In the genomic region with DNA sequence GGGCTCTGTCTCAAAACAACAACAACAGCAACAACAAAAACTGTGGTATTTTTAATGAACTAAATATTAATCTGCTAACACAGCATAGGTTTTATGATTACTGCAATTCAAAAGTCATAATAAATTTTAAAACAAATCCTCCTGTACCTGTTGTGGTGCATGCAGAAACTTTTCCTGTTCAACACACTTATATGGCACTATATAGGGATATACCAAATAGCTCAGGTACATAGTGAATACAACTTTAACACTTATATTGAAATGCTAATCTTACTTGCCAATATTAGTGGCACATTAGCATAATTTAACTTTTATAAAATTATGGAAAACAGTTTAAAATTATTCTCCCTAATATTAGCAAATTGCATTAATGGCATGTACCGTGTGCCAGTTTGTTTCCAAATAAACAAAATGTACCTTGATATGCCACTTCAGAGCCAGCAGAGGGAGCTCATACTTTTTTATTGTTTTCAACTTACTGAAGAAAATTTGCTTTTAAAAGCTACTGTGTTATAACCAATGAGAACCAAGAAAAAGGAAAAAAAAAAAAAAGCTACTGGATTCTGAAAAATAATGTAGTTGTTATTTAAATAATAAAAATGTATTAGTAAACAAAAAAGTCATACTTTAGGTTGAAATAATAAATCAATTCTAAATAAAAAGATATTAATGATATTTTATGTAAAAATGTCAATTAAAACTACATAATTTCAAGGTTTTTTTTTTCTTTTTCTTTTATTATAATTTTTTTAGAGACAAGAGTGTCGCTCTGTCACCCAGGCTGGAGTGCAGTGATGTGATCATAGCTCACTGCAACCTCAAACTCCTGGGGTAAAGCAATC, we compare ENCODE assay signal across 9 cellular contexts. TPM values are rescaled to one million over a fixed set of nuclear protein-coding genes. Genes with fewer than 3 reads are reported as not detected.
DNase-seq lines count a peak whose midpoint lies in the region; ATAC-seq and TF ChIP-seq lines count a peak whose summit lies in the region.
"Had no signal": no experiment of that assay in that cellular context is flagged by ENCODE, and none has a peak within 500 bp of the region (broad histone marks: within the 10 kb centered on the region; RNA-seq: fewer than 3 reads in every experiment).

No MANE protein-coding gene starts in this region.

- H3K27me3 ChIP-seq in CD4-positive, alpha-beta T cell (ENCODE audit: control insufficient read depth, insufficient read depth, low read length) = no peaks in the 10 kb centered on the region
- H3K27me3 ChIP-seq: SJCRH30 had no signal

- peak; percentile 71 for ATAC-seq in CD4-positive, alpha-beta T cell (ENCODE audit: poor library complexity)
- ATAC-seq in GM18520 (IDR thresholded peaks at IDR 0.05; ENCODE audit: unreplicated experiment) = peak; percentile 57
- peak; percentile 61 for ATAC-seq in HG03066 (IDR thresholded peaks at IDR 0.05; ENCODE audit: low read depth, unreplicated experiment)
- ATAC-seq in HG03097 (IDR thresholded peaks at IDR 0.05; ENCODE audit: low FRiP score, unreplicated experiment) = no peak

- H3K9me3 Mint-ChIP-seq in CD4-positive, alpha-beta T cell = no peaks in the 10 kb centered on the region
- H3K9me3 Mint-ChIP-seq in chondrocyte (ENCODE audit: low read depth) = no peaks in the 10 kb centered on the region

- POLR2A ChIA-PET in CD4-positive, alpha-beta T cell (lab: Charles Lee) = interaction anchor here (1.0 to 2.4 kb wide), 4 partner anchors 9 to 116 kb away, joined by 4 to 26 read pairs (median 10); a partner anchor contains a TSS

- no peak overlapping the region for H3K27ac Mint-ChIP-seq in CD4-positive, alpha-beta T cell
- no peak overlapping the region for H3K27ac Mint-ChIP-seq in chondrocyte (ENCODE audit: unreplicated experiment)

- H3K27me3 Mint-ChIP-seq in CD4-positive, alpha-beta T cell = no peaks in the 10 kb centered on the region
- H3K27me3 Mint-ChIP-seq in chondrocyte (ENCODE audit: low read depth) = no peaks in the 10 kb centered on the region

- H3K9me3 ChIP-seq in CD4-positive, alpha-beta T cell (ENCODE audit: control insufficient read depth, low read length) = no peaks in the 10 kb centered on the region
- H3K9me3 ChIP-seq: SJCRH30 had no signal

- DNase-seq in CD4-positive, alpha-beta T cell = no peak
- DNase-seq in NCI-H82 (lab: John Stamatoyannopoulos, UW) (peak; percentile 62), chondrocyte (ENCODE audit: low spot score) (no peak), lung microvascular endothelial cell (ENCODE audit: low read depth in 2 of 2) (peak; percentile 71 to 77)
- DNase-seq in activated effector memory CD4-positive, alpha-beta T cell treated with anti-CD3 and anti-CD28 coated beads, Interleukin-2, amount 50 U/mL, for 16 hours = no peak

- TF ChIP-seq CTCF in CD4-positive, alpha-beta T cell (IDR thresholded peaks at IDR 0.05) = peak; percentile 86
- peak; percentile 92 for TF ChIP-seq CTCF in chondrocyte (IDR thresholded peaks at IDR 0.05)

- CTCF ChIA-PET in CD4-positive, alpha-beta T cell (lab: Charles Lee) = interaction anchor here (0.7 to 2.3 kb wide), 27 partner anchors 9 to 161 kb away, joined by 3 to 35 read pairs (median 4); a partner anchor contains a TSS

- intact Hi-C loops in CD4-positive, alpha-beta T cell (cut with DNase I, micrococcal nuclease) = loop anchor here (1.0 to 10.0 kb wide), 3 partner anchors 68 to 1289 kb away; no protein-coding TSS in a partner anchor

- no peaks in the 10 kb centered on the region for H3K36me3 Mint-ChIP-seq in CD4-positive, alpha-beta T cell (ENCODE audit: low read depth)
- no peaks in the 10 kb centered on the region for H3K36me3 Mint-ChIP-seq in chondrocyte (ENCODE audit: low read depth)

- H3K4me3 Mint-ChIP-seq in CD4-positive, alpha-beta T cell = no peak overlapping the region
- no peak overlapping the region for H3K4me3 Mint-ChIP-seq in chondrocyte (ENCODE audit: unreplicated experiment)

- no peaks in the 10 kb centered on the region for H3K4me1 Mint-ChIP-seq in CD4-positive, alpha-beta T cell (ENCODE audit: low read depth)
- H3K4me1 Mint-ChIP-seq in chondrocyte (ENCODE audit: low read depth) = no peaks in the 10 kb centered on the region

- H3K27ac ChIP-seq in CD4-positive, alpha-beta T cell (ENCODE audit: low read depth, low read length) = no peak overlapping the region
- H3K27ac ChIP-seq: SJCRH30 had no signal

RNA-seq across cellular contexts. Expression of a gene that starts 18.0 kb away (rescaled TPM):
- 10 to 100 TPM; 67.3 to 68.0 TPM for total RNA-seq in CD4-positive, alpha-beta T cell
- total RNA-seq in chondrocyte = 29.1 to 37.5 TPM (median 29.6 TPM) in 3 replicates
- 10.5 and 14.7 TPM in 2 replicates for total RNA-seq in lung microvascular endothelial cell

RNA-seq across cellular contexts. Expression of a gene that starts 56.9 kb away (rescaled TPM):
- total RNA-seq in CD4-positive, alpha-beta T cell = 1 to 10 TPM; 3.2 to 3.4 TPM
- total RNA-seq in chondrocyte (29.3 to 34.5 TPM (median 33.9 TPM) in 3 replicates), lung microvascular endothelial cell (16.3 and 22.2 TPM in 2 replicates)

Comparison
In these comparisons a context has a peak if more than half of its experiments do, and no peak if none do; other contexts are left out.
1. DNase-seq: peak in NCI-H82 (single experiment) and lung microvascular endothelial cell (2 of 2); none in CD4-positive, alpha-beta T cell (0 of 10), chondrocyte (single experiment) and activated effector memory CD4-positive, alpha-beta T cell treated with anti-CD3 and anti-CD28 coated beads, Interleukin-2, amount 50 U/mL, for 16 hours (single experiment).